In the genomic region with DNA sequence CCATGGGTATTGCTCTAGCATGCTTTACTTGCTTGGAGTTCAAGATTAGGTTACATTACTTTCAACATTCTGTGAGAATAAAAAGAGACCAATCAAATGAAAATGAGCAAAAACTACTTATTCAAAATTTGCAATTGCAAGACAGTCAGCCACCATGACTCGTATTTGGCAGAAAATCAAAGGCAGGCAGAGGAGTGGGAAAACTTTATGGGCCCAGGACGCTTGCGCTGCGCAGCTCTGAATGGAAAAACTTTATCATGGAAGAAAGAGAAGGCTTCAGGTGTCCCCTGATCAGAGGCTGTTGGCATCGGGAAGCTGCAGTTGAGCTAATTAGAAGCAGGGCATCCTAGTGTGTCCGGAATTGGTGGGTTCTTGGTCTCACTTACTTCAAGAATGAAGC, we compare ENCODE assay signal across 24 cellular contexts.
"Had no signal": no experiment of that assay in that cellular context is flagged by ENCODE, and none has a peak within 500 bp of the region (broad histone marks: within the 10 kb centered on the region; RNA-seq: fewer than 3 reads in every experiment).

No MANE protein-coding gene starts in this region.

- H3K4me2 ChIP-seq: hepatocyte had no signal

- H3K9me3 ChIP-seq: colonic mucosa, gastrocnemius medialis, prostate gland, right atrium auricular region, testis had no signal

- ATAC-seq: effector memory CD8-positive, alpha-beta T cell; gastrocnemius medialis; heart left ventricle; left lobe of liver; naive thymus-derived CD4-positive, alpha-beta T cell; sciatic nerve; stimulated activated effector memory CD8-positive, alpha-beta T cell treated with anti-CD3 and anti-CD28 coated beads, Interleukin-12 subunit alpha, Interleukin-12 subunit beta, amount 100 ng/mL, for 72 hours; stimulated activated naive CD8-positive, alpha-beta T cell treated with anti-CD3 and anti-CD28 coated beads, Interleukin-15, Interleukin-2, amounts not matched to agents 100 U/mL and 50 U/mL, for 24 hours had no signal

- H3K36me3 ChIP-seq: colonic mucosa, gastrocnemius medialis, heart left ventricle, prostate gland, right atrium auricular region, tibial artery had no signal

- H3K4me1 ChIP-seq: colonic mucosa, gastrocnemius medialis, prostate gland, right atrium auricular region, testis, tibial artery had no signal

- H3K4me3 ChIP-seq: colonic mucosa, gastrocnemius medialis, heart left ventricle, hepatocyte, lung, prostate gland, right atrium auricular region, smooth muscle cell, testis, tibial artery had no signal

- DNase-seq: colonic mucosa; effector memory CD8-positive, alpha-beta T cell; gastrocnemius medialis; heart left ventricle; kidney; mesenchymal stem cell; midbrain; naive thymus-derived CD4-positive, alpha-beta T cell; nucleus accumbens; stimulated activated CD4-positive, alpha-beta T cell treated with anti-CD3 and anti-CD28 coated beads, Interleukin-12 subunit alpha, Interleukin-12 subunit beta, amount 100 ng/mL, for 4 hours; stimulated activated CD4-positive, alpha-beta T cell treated with anti-CD3 and anti-CD28 coated beads, Interleukin-1b, Interleukin-23, amount 100 ng/mL, for 48 hours; stimulated activated CD4-positive, alpha-beta T cell treated with anti-CD3 and anti-CD28 coated beads, Interleukin-4, amount 100 ng/mL, for 1 hour; stimulated activated naive CD8-positive, alpha-beta T cell treated with anti-CD3 and anti-CD28 coated beads, Interleukin-15, Interleukin-2, amounts not matched to agents 100 U/mL and 50 U/mL, for 24 hours; substantia nigra; testis; tibial artery had no signal

- H3K27me3 ChIP-seq: colonic mucosa, gastrocnemius medialis, heart left ventricle, hepatocyte, right atrium auricular region, testis, tibial artery had no signal

- H3K27ac ChIP-seq: colonic mucosa, gastrocnemius medialis, heart left ventricle, hepatocyte, prostate gland, right atrium auricular region, testis, tibial artery had no signal
